ENCODE assay signal across 1 cellular context in genomic region chr9:130290353-130291181, GRCh38.
TF ChIP-seq lines count a peak whose summit lies in the region.

No MANE protein-coding gene starts in this region.

TF ChIP-seq in GM12878, 131 proteins besides CTCF, POLR2A, EP300 and RAD21:
- 0 out of 2 replicates have a peak, but pooled peaks have one; percentile 42 for TF ChIP-seq MLLT1 (IDR thresholded peaks at IDR 0.05)
- TF ChIP-seq RUNX3 (IDR thresholded peaks at IDR 0.05; ENCODE audit: low read length): no peak
